1 cellular context compared by ENCODE assay signal in genomic region chr17:80046709-80047108, GRCh38. TPM values are rescaled to one million over a fixed set of nuclear protein-coding genes. Genes with fewer than 3 reads are reported as not detected.
"Had no signal": no experiment of that assay in that cellular context is flagged by ENCODE, and none has a peak within 500 bp of the region (broad histone marks: within the 10 kb centered on the region; RNA-seq: fewer than 3 reads in every experiment).

No MANE protein-coding gene starts in this region.

RNA-seq across cellular contexts. Expression of gene CCDC40, which starts 10.3 kb away (rescaled TPM):
- total RNA-seq: OCI-LY7 had no signal
